In the genomic region with DNA sequence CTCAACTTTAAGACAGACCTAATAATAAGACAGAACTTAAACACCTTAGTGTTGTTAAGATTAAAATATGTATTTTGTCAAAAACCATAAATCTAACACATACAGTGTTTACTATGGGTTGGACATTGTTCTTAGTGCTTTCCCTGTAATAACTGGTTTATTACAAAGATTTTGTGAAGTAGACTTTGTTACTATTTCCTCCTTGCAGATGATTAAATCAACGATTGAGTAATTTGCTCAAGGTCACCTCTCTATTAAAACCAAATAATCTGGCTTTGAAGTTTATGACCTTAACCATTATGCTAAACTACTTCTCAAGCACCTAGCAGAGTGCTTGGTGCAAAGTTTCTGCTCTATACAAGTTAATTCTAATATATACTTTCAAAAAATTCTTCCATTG, we compare ENCODE assay signal across 24 cellular contexts.
DNase-seq lines count a peak whose midpoint lies in the region; ATAC-seq, FAIRE-seq and TF ChIP-seq lines count a peak whose summit lies in the region.
"Had no signal": no experiment of that assay in that cellular context is flagged by ENCODE, and none has a peak within 500 bp of the region (broad histone marks: within the 10 kb centered on the region; RNA-seq: fewer than 3 reads in every experiment).

No MANE protein-coding gene starts in this region.

- WGBS in hepatocyte (ENCODE audit: low lambda C conversion rate, missing lambda C conversion rate), result 72% methylated on average over 1 of the region's 1 CpG
- 6 to 10% methylated on average over 1 of the region's 1 CpG for WGBS in pancreas, 2 donors

- DNase-seq in activated CD4-positive, alpha-beta T cell treated with anti-CD3 and anti-CD28 coated beads, Interleukin-2, amount 10 ng/mL, durations not matched to agents 24 days and 14 days, result no peak
- DNase-seq in activated CD4-positive, alpha-beta T cell treated with anti-CD3 and anti-CD28 coated beads for 36 hours, result no peak
- DNase-seq in hepatocyte (ENCODE audit: low spot score) (no peak), pancreas (no peak), NCI-H2227 (lab: John Stamatoyannopoulos, UW; ENCODE audit: unreplicated experiment) (no peak), type B pancreatic cell (ENCODE audit: extremely low spot score, unreplicated experiment) (no peak)
- DNase-seq in stimulated activated effector memory CD8-positive, alpha-beta T cell treated with anti-CD3 and anti-CD28 coated beads, Interleukin-12 subunit alpha, Interleukin-12 subunit beta, amount 100 ng/mL, for 72 hours (ENCODE audit: low spot score in 2 of 2), result no peak
- no peak for DNase-seq in activated CD8-positive, alpha-beta memory T cell treated with anti-CD3 and anti-CD28 coated beads, Interleukin-2, amount 50 U/mL, for 48 hours
- DNase-seq: Caco-2; CD4-positive, CD25-positive, alpha-beta regulatory T cell; CD8-positive, alpha-beta T cell; DMS153; DND-41; GOT3; HFFc6 had no signal

- peaks cover 10% of the 10 kb centered on the region for H3K36me3 Mint-ChIP-seq in activated CD4-positive, alpha-beta T cell treated with anti-CD3 and anti-CD28 coated beads, Interleukin-2, amount 10 ng/mL, durations not matched to agents 24 days and 14 days (ENCODE audit: low read depth)
- no peaks in the 10 kb centered on the region for H3K36me3 Mint-ChIP-seq in activated CD4-positive, alpha-beta T cell treated with anti-CD3 and anti-CD28 coated beads for 36 hours (ENCODE audit: low read depth)
- peaks cover 7% of the 10 kb centered on the region for H3K36me3 Mint-ChIP-seq in stimulated activated effector memory CD8-positive, alpha-beta T cell treated with anti-CD3 and anti-CD28 coated beads, Interleukin-12 subunit alpha, Interleukin-12 subunit beta, amount 100 ng/mL, for 72 hours
- H3K36me3 Mint-ChIP-seq in type B pancreatic cell, result peaks cover 4% of the 10 kb centered on the region
- H3K36me3 Mint-ChIP-seq: CD4-positive, CD25-positive, alpha-beta regulatory T cell; CD8-positive, alpha-beta T cell had no signal

- H3K4me2 ChIP-seq in hepatocyte, result peak overlapping the region; percentile 23
- H3K4me2 ChIP-seq: BLaER1 had no signal

- H3K4me3 ChIP-seq in hepatocyte (no peak overlapping the region), pancreas (no peak overlapping the region)
- H3K4me3 ChIP-seq: BLaER1, HAP-1 had no signal

- CTCF ChIA-PET in activated CD4-positive, alpha-beta T cell treated with anti-CD3 and anti-CD28 coated beads for 36 hours (lab: Charles Lee), result no interaction called here

- H3K27ac Mint-ChIP-seq in activated CD4-positive, alpha-beta T cell treated with anti-CD3 and anti-CD28 coated beads, Interleukin-2, amount 10 ng/mL, durations not matched to agents 24 days and 14 days, result peak overlapping the region; percentile 29
- no peak overlapping the region for H3K27ac Mint-ChIP-seq in activated CD4-positive, alpha-beta T cell treated with anti-CD3 and anti-CD28 coated beads for 36 hours
- peak overlapping the region; percentile 68 for H3K27ac Mint-ChIP-seq in stimulated activated effector memory CD8-positive, alpha-beta T cell treated with anti-CD3 and anti-CD28 coated beads, Interleukin-12 subunit alpha, Interleukin-12 subunit beta, amount 100 ng/mL, for 72 hours
- H3K27ac Mint-ChIP-seq in type B pancreatic cell, result no peak overlapping the region
- H3K27ac Mint-ChIP-seq: B cell; CD4-positive, CD25-positive, alpha-beta regulatory T cell; CD8-positive, alpha-beta T cell; HFFc6 had no signal

- peaks cover 6% of the 10 kb centered on the region for H3K9me3 ChIP-seq in hepatocyte (ENCODE audit: low read depth)
- H3K9me3 ChIP-seq in pancreas, result no peaks in the 10 kb centered on the region

- H3K27me3 ChIP-seq in hepatocyte, result no peaks in the 10 kb centered on the region
- no peaks in the 10 kb centered on the region for H3K27me3 ChIP-seq in pancreas
- H3K27me3 ChIP-seq: BLaER1 had no signal

- H3K4me1 Mint-ChIP-seq in activated CD4-positive, alpha-beta T cell treated with anti-CD3 and anti-CD28 coated beads, Interleukin-2, amount 10 ng/mL, durations not matched to agents 24 days and 14 days, result peaks cover 29% of the 10 kb centered on the region
- H3K4me1 Mint-ChIP-seq in activated CD4-positive, alpha-beta T cell treated with anti-CD3 and anti-CD28 coated beads for 36 hours, result peaks cover 16% of the 10 kb centered on the region
- peaks cover 12% of the 10 kb centered on the region for H3K4me1 Mint-ChIP-seq in stimulated activated effector memory CD8-positive, alpha-beta T cell treated with anti-CD3 and anti-CD28 coated beads, Interleukin-12 subunit alpha, Interleukin-12 subunit beta, amount 100 ng/mL, for 72 hours
- H3K4me1 Mint-ChIP-seq in type B pancreatic cell (ENCODE audit: unreplicated experiment), result no peaks in the 10 kb centered on the region

- no peaks in the 10 kb centered on the region for H3K27me3 Mint-ChIP-seq in activated CD4-positive, alpha-beta T cell treated with anti-CD3 and anti-CD28 coated beads, Interleukin-2, amount 10 ng/mL, durations not matched to agents 24 days and 14 days
- peaks cover 10% of the 10 kb centered on the region for H3K27me3 Mint-ChIP-seq in activated CD4-positive, alpha-beta T cell treated with anti-CD3 and anti-CD28 coated beads for 36 hours
- H3K27me3 Mint-ChIP-seq in type B pancreatic cell, result no peaks in the 10 kb centered on the region
- H3K27me3 Mint-ChIP-seq: B cell had no signal

- intact Hi-C loops in activated CD4-positive, alpha-beta T cell treated with anti-CD3 and anti-CD28 coated beads, Interleukin-2, amount 10 ng/mL, durations not matched to agents 24 days and 14 days (cut with micrococcal nuclease), result loop anchor here (1.0 to 2.0 kb wide), 6 partner anchors 31 to 130 kb away; a partner anchor contains a TSS
- intact Hi-C loops in activated CD4-positive, alpha-beta T cell treated with anti-CD3 and anti-CD28 coated beads for 36 hours (cut with DNase I, micrococcal nuclease), result loop anchor here (1.0 to 2.0 kb wide), 3 partner anchors 31 to 220 kb away; no protein-coding TSS in a partner anchor
- intact Hi-C loops in pancreas (cut with DNase I), result no loop called here

- ATAC-seq in activated CD4-positive, alpha-beta T cell treated with anti-CD3 and anti-CD28 coated beads for 36 hours, result no peak
- peak in 3 of 4 donors; percentile 38 to 70 (median 56) for ATAC-seq in pancreas
- ATAC-seq in stimulated activated effector memory CD8-positive, alpha-beta T cell treated with anti-CD3 and anti-CD28 coated beads, Interleukin-12 subunit alpha, Interleukin-12 subunit beta, amount 100 ng/mL, for 72 hours, result no peak
- ATAC-seq: CD8-positive, alpha-beta T cell had no signal

- peak overlapping the region; percentile 23 for H3K27ac ChIP-seq in hepatocyte
- H3K27ac ChIP-seq in pancreas, result no peak overlapping the region
- H3K27ac ChIP-seq: 22Rv1, BLaER1, C4-2B had no signal

- H2AFZ ChIP-seq in hepatocyte, result no peak overlapping the region

- POLR2A ChIA-PET in activated CD4-positive, alpha-beta T cell treated with anti-CD3 and anti-CD28 coated beads for 36 hours (lab: Charles Lee), result no interaction called here

- no peaks in the 10 kb centered on the region for H3K36me3 ChIP-seq in hepatocyte (replicated peaks; ENCODE audit: insufficient read depth, low read depth)
- no peaks in the 10 kb centered on the region for H3K36me3 ChIP-seq in pancreas
- H3K36me3 ChIP-seq: BLaER1, HAP-1 had no signal

- TF ChIP-seq CTCF in hepatocyte (IDR thresholded peaks at IDR 0.05; ENCODE audit: poor library complexity) (no peak), pancreas (IDR thresholded peaks at IDR 0.05) (no peak), type B pancreatic cell (conservative IDR thresholded peaks at IDR 0.05) (no peak)

- no peak for FAIRE-seq in pancreas (lab: Jason Lieb, UNC)
- FAIRE-seq: A204.1, G401.6, GM12892, H54 had no signal

- no peaks in the 10 kb centered on the region for H3K9me2 ChIP-seq in hepatocyte (replicated peaks; ENCODE audit: insufficient read depth)

- no peaks in the 10 kb centered on the region for H4K20me1 ChIP-seq in hepatocyte (ENCODE audit: insufficient read depth, poor library complexity, severe bottlenecking)
- H4K20me1 ChIP-seq: BLaER1 had no signal

- H3K9me3 Mint-ChIP-seq in activated CD4-positive, alpha-beta T cell treated with anti-CD3 and anti-CD28 coated beads, Interleukin-2, amount 10 ng/mL, durations not matched to agents 24 days and 14 days, result peaks cover 26% of the 10 kb centered on the region
- H3K9me3 Mint-ChIP-seq in activated CD4-positive, alpha-beta T cell treated with anti-CD3 and anti-CD28 coated beads for 36 hours (ENCODE audit: low read depth), result peaks cover 4% of the 10 kb centered on the region
- H3K9me3 Mint-ChIP-seq in stimulated activated effector memory CD8-positive, alpha-beta T cell treated with anti-CD3 and anti-CD28 coated beads, Interleukin-12 subunit alpha, Interleukin-12 subunit beta, amount 100 ng/mL, for 72 hours, result no peaks in the 10 kb centered on the region
- H3K9me3 Mint-ChIP-seq in type B pancreatic cell, result peaks cover 14% of the 10 kb centered on the region
- H3K9me3 Mint-ChIP-seq: CD8-positive, alpha-beta T cell had no signal

- H3K79me2 ChIP-seq in hepatocyte, result peaks cover 49% of the 10 kb centered on the region

- no peak overlapping the region for H3K4me3 Mint-ChIP-seq in activated CD4-positive, alpha-beta T cell treated with anti-CD3 and anti-CD28 coated beads, Interleukin-2, amount 10 ng/mL, durations not matched to agents 24 days and 14 days
- H3K4me3 Mint-ChIP-seq in activated CD4-positive, alpha-beta T cell treated with anti-CD3 and anti-CD28 coated beads for 36 hours, result no peak overlapping the region
- no peak overlapping the region for H3K4me3 Mint-ChIP-seq in stimulated activated effector memory CD8-positive, alpha-beta T cell treated with anti-CD3 and anti-CD28 coated beads, Interleukin-12 subunit alpha, Interleukin-12 subunit beta, amount 100 ng/mL, for 72 hours
- H3K4me3 Mint-ChIP-seq in type B pancreatic cell, result no peak overlapping the region
- H3K4me3 Mint-ChIP-seq: B cell; CD8-positive, alpha-beta T cell; HFFc6 had no signal

- H3K4me1 ChIP-seq in hepatocyte (ENCODE audit: insufficient read depth), result peaks cover 11% of the 10 kb centered on the region
- no peaks in the 10 kb centered on the region for H3K4me1 ChIP-seq in pancreas
- H3K4me1 ChIP-seq: BLaER1, Caco-2, HAP-1 had no signal

Comparison
In these comparisons a context has a peak if more than half of its experiments do, and no peak if none do; other contexts are left out.
1. H3K27ac Mint-ChIP-seq: peak in activated CD4-positive, alpha-beta T cell treated with anti-CD3 and anti-CD28 coated beads, Interleukin-2, amount 10 ng/mL, durations not matched to agents 24 days and 14 days (single experiment) and stimulated activated effector memory CD8-positive, alpha-beta T cell treated with anti-CD3 and anti-CD28 coated beads, Interleukin-12 subunit alpha, Interleukin-12 subunit beta, amount 100 ng/mL, for 72 hours (single experiment); none in activated CD4-positive, alpha-beta T cell treated with anti-CD3 and anti-CD28 coated beads for 36 hours (single experiment) and type B pancreatic cell (single experiment).
2. ATAC-seq: peak in pancreas (3 of 4); none in activated CD4-positive, alpha-beta T cell treated with anti-CD3 and anti-CD28 coated beads for 36 hours (single experiment) and stimulated activated effector memory CD8-positive, alpha-beta T cell treated with anti-CD3 and anti-CD28 coated beads, Interleukin-12 subunit alpha, Interleukin-12 subunit beta, amount 100 ng/mL, for 72 hours (single experiment).
3. intact Hi-C loops: an anchor here in activated CD4-positive, alpha-beta T cell treated with anti-CD3 and anti-CD28 coated beads, Interleukin-2, amount 10 ng/mL, durations not matched to agents 24 days and 14 days (1.0 to 2.0 kb wide) and activated CD4-positive, alpha-beta T cell treated with anti-CD3 and anti-CD28 coated beads for 36 hours (1.0 to 2.0 kb wide); none called in pancreas.